8 cellular contexts compared by ENCODE assay signal in the genomic region with DNA sequence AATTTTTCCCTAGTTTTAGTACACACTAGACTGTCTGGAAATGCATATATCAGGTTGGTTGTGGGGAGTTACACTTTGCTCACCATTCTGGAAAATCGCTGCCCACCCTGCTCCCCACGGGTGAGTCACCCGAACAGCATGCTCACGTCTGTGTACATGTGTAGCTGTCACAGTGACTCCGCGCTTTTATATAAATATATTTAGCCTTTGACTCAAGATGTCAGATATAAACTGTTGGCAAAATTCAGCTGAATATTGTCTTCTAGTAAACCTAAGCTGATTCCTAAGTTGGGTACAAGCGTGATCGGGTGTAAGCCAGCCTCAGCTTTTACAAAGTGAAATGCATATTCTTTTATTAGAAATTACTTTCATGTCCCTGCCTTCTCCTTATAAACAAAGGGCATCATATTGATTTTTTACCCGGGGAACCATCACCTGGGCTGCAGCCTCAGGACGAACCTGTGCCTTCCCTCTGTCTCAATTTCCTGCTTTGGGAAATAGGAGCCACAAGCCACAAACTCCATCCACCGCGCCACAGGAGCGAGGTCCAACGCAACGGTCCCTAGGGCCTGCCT. TPM values are rescaled to one million over a fixed set of nuclear protein-coding genes. Genes with fewer than 3 reads are reported as not detected.
A peak's percentile ranks its signal among the peaks of the same experiment; 100 is the strongest.
DNase-seq lines count a peak whose midpoint lies in the region; ATAC-seq and TF ChIP-seq lines count a peak whose summit lies in the region.

No MANE protein-coding gene starts in this region.

- peaks cover 0 to 10% (median 0%) of the 10 kb centered on the region in 5 donors for H3K36me3 Mint-ChIP-seq in naive thymus-derived CD4-positive, alpha-beta T cell
- H3K36me3 Mint-ChIP-seq in chondrocyte (ENCODE audit: low read depth) = no peaks in the 10 kb centered on the region

- no peak for ATAC-seq in naive thymus-derived CD4-positive, alpha-beta T cell
- no peak for ATAC-seq in HG03135 (IDR thresholded peaks at IDR 0.05; ENCODE audit: unreplicated experiment)

- no peak for TF ChIP-seq CTCF in chondrocyte (IDR thresholded peaks at IDR 0.05)

- peak; percentile 92 for DNase-seq in ELR (ENCODE audit: low read depth)
- DNase-seq in NCI-H460 (ENCODE audit: extremely low read depth, low read depth) = peak; percentile 58
- DNase-seq in naive thymus-derived CD4-positive, alpha-beta T cell = peak in 2 of 9 donors; percentile 23 to 48
- DNase-seq in NCI-H2171 treated with DMSO at 0.1 percent for 48 hours (lab: John Stamatoyannopoulos, UW) = no peak
- DNase-seq in chondrocyte (ENCODE audit: low spot score) = no peak
- no peak for DNase-seq in GM19240 (ENCODE audit: insufficient read length, low spot score)

- no peak overlapping the region for H3K4me3 Mint-ChIP-seq in naive thymus-derived CD4-positive, alpha-beta T cell
- no peak overlapping the region for H3K4me3 Mint-ChIP-seq in chondrocyte (ENCODE audit: unreplicated experiment)

- H3K4me1 ChIP-seq in duodenal mucosa (ENCODE audit: control insufficient read depth in 1 of 2, insufficient read depth in 2 of 2, low read length in 2 of 2) = peaks cover 34 to 47% of the 10 kb centered on the region in 2 donors
- H3K4me1 ChIP-seq in naive thymus-derived CD4-positive, alpha-beta T cell (ENCODE audit: control insufficient read depth in 2 of 2, insufficient read depth in 2 of 2, low read length in 2 of 2) = peaks cover 18 to 21% of the 10 kb centered on the region in 2 donors

- intact Hi-C loops in naive thymus-derived CD4-positive, alpha-beta T cell (cut with micrococcal nuclease) = loop anchor here (1.0 to 2.0 kb wide), 15 partner anchors 10 to 491 kb away; a partner anchor contains a TSS

- H3K9ac ChIP-seq in duodenal mucosa (ENCODE audit: low read depth in 1 of 2, low read length in 2 of 2) = peak overlapping the region; percentile 93 to 99

- H3K27ac ChIP-seq in duodenal mucosa (ENCODE audit: low read depth, low read length) = peak overlapping the region; percentile 94
- peak overlapping the region; percentile 97 for H3K27ac ChIP-seq in naive thymus-derived CD4-positive, alpha-beta T cell (ENCODE audit: low read depth, low read length)

- POLR2A ChIA-PET in naive thymus-derived CD4-positive, alpha-beta T cell (lab: Charles Lee) = interaction anchor here (0.7 to 1.5 kb wide), 5 partner anchors 12 to 142 kb away, joined by 3 to 6 read pairs (median 3); a partner anchor contains a TSS

- H3K9me3 ChIP-seq in duodenal mucosa (ENCODE audit: control insufficient read depth in 1 of 2, low read length in 2 of 2) = no peaks in the 10 kb centered on the region
- H3K9me3 ChIP-seq in naive thymus-derived CD4-positive, alpha-beta T cell (ENCODE audit: control insufficient read depth in 2 of 3, low read length in 3 of 3) = no peaks in the 10 kb centered on the region

- peaks cover 0 to 24% (median 7%) of the 10 kb centered on the region in 7 donors for H3K4me1 Mint-ChIP-seq in naive thymus-derived CD4-positive, alpha-beta T cell
- peaks cover 15% of the 10 kb centered on the region for H3K4me1 Mint-ChIP-seq in chondrocyte (ENCODE audit: low read depth)

- H3K9me3 Mint-ChIP-seq in naive thymus-derived CD4-positive, alpha-beta T cell = peaks cover 0 to 4% (median 0%) of the 10 kb centered on the region in 11 donors
- no peaks in the 10 kb centered on the region for H3K9me3 Mint-ChIP-seq in chondrocyte (ENCODE audit: low read depth)

- H3K27me3 Mint-ChIP-seq in naive thymus-derived CD4-positive, alpha-beta T cell = no peaks in the 10 kb centered on the region
- no peaks in the 10 kb centered on the region for H3K27me3 Mint-ChIP-seq in chondrocyte (ENCODE audit: low read depth)

- peaks cover 0 to 6% of the 10 kb centered on the region in 2 donors for H3K36me3 ChIP-seq in duodenal mucosa (ENCODE audit: control insufficient read depth in 1 of 2, insufficient read depth in 2 of 2, low read length in 2 of 2)
- H3K36me3 ChIP-seq in naive thymus-derived CD4-positive, alpha-beta T cell (ENCODE audit: control insufficient read depth in 2 of 3, insufficient read depth in 3 of 3, low read length in 3 of 3) = peaks cover 0 to 3% (median 0%) of the 10 kb centered on the region in 3 experiments

- no peak overlapping the region for H3K27ac Mint-ChIP-seq in naive thymus-derived CD4-positive, alpha-beta T cell
- H3K27ac Mint-ChIP-seq in chondrocyte (ENCODE audit: unreplicated experiment) = no peak overlapping the region

- no peaks in the 10 kb centered on the region for H3K27me3 ChIP-seq in duodenal mucosa (ENCODE audit: control insufficient read depth in 1 of 2, insufficient read depth in 2 of 2, low read length in 2 of 2)
- H3K27me3 ChIP-seq in naive thymus-derived CD4-positive, alpha-beta T cell (ENCODE audit: control insufficient read depth in 2 of 2, insufficient read depth in 2 of 2, low read length in 2 of 2) = no peaks in the 10 kb centered on the region

- H3K4me3 ChIP-seq in duodenal mucosa (ENCODE audit: low read depth in 1 of 2, low read length in 2 of 2) = peak overlapping the region; percentile 81 to 92
- peak overlapping the region; percentile 95 for H3K4me3 ChIP-seq in naive thymus-derived CD4-positive, alpha-beta T cell (ENCODE audit: low read length)

- CTCF ChIA-PET in naive thymus-derived CD4-positive, alpha-beta T cell (lab: Charles Lee) = no interaction called here

RNA-seq across cellular contexts. Expression of a gene that starts 4.3 kb away (rescaled TPM):
- total RNA-seq in NCI-H460 (2014; rRNA removed; shearing (Covaris generic)) = 3.6 and 5.0 TPM in 2 replicates
- 1.7 and 2.0 TPM in 2 replicates for polyA plus RNA-seq in NCI-H460 (2014; cell fraction: nucleus; rRNA removed)
- 1 to 10 TPM; 1.0 to 3.6 (median 1.4) TPM for total RNA-seq in naive thymus-derived CD4-positive, alpha-beta T cell
- 1 to 10 TPM; 1.3 to 1.9 TPM for polyA plus RNA-seq in naive thymus-derived CD4-positive, alpha-beta T cell
- total RNA-seq in chondrocyte = 0.89 to 2.3 TPM (median 2.0 TPM) in 3 replicates

RNA-seq across cellular contexts. Expression of a gene that starts 58.6 kb away (rescaled TPM):
- 2.8 and 3.4 TPM in 2 replicates for total RNA-seq in NCI-H460 (2014; rRNA removed; shearing (Covaris generic))
- 0.61 and 2.8 TPM in 2 replicates for polyA plus RNA-seq in NCI-H460 (2014; cell fraction: nucleus; rRNA removed)
- total RNA-seq in naive thymus-derived CD4-positive, alpha-beta T cell = 10 to 100 TPM in 4 of 5 experiments, 1 to 10 TPM in 1; 7.3 to 43.4 (median 22.5) TPM
- 10 to 100 TPM in 1 of 2 donors, 1 to 10 TPM in 1; 6.0 to 16.7 TPM for polyA plus RNA-seq in naive thymus-derived CD4-positive, alpha-beta T cell
- 10.8 to 12.8 TPM (median 12.0 TPM) in 3 replicates for total RNA-seq in chondrocyte

Comparison
In these comparisons a context has a peak if more than half of its experiments do, and no peak if none do; other contexts are left out.
1. DNase-seq: peak in ELR (single experiment) and NCI-H460 (single experiment); none in NCI-H2171 treated with DMSO at 0.1 percent for 48 hours (single experiment), chondrocyte (single experiment) and GM19240 (single experiment).